Comparison of ENCODE assay signal across 8 cellular contexts in genomic region chr19:49590071-49590970, GRCh38. TPM values are rescaled to one million over a fixed set of nuclear protein-coding genes. Genes with fewer than 3 reads are reported as not detected.
DNase-seq lines count a peak whose midpoint lies in the region; ATAC-seq and TF ChIP-seq lines count a peak whose summit lies in the region.

No MANE protein-coding gene starts in this region.

- POLR2A ChIA-PET in T-cell (lab: Charles Lee) = interaction anchor here (0.5 to 1.0 kb wide), 4 partner anchors 43 to 799 kb away, joined by 3 to 12 read pairs (median 4); partner anchors contain the start of gene RRAS (in 1 of the 2)

- peak; percentile 67 for ATAC-seq in HG02623 (IDR thresholded peaks at IDR 0.05; ENCODE audit: unreplicated experiment)
- ATAC-seq in T-cell (replicated peaks in 1 of 4) = peak; percentile 76 to 77 (median 77)
- ATAC-seq in left cardiac atrium = peak; percentile 85 to 91
- peak; percentile 91 for ATAC-seq in upper lobe of right lung

- peak overlapping the region; percentile 71 for H3K4me3 ChIP-seq in GM12864 (ENCODE audit: low read depth, low read length)
- H3K4me3 ChIP-seq in upper lobe of right lung = peak overlapping the region; percentile 85

- peaks cover 14% of the 10 kb centered on the region for H3K36me3 ChIP-seq in upper lobe of right lung

- no peaks in the 10 kb centered on the region for H3K27me3 ChIP-seq in upper lobe of right lung

- peaks cover 24 to 47% (median 38%) of the 10 kb centered on the region in 3 donors for H3K4me1 Mint-ChIP-seq in T-cell

- intact Hi-C loops in left cardiac atrium (cut with DNase I) (loop anchor here in 1 of 2 donors (2.0 kb wide), 1 partner anchor 48 kb away; no protein-coding TSS in a partner anchor), posterior vena cava (cut with DNase I) (loop anchor here (5.0 kb wide), 1 partner anchor 47 kb away; no protein-coding TSS in a partner anchor), upper lobe of right lung (cut with DNase I) (no loop called here)

- H3K4me3 Mint-ChIP-seq in T-cell = peak overlapping the region; percentile 88 to 94 (median 91)

- peak overlapping the region; percentile 88 to 94 for H3K27ac Mint-ChIP-seq in T-cell

- H3K27ac ChIP-seq in upper lobe of right lung = peak overlapping the region; percentile 90

- TF ChIP-seq CTCF in GM12864 (IDR thresholded peaks at IDR 0.05; ENCODE audit: low read depth, low read length, missing control alignments) = peak; percentile 18
- TF ChIP-seq CTCF in upper lobe of right lung (IDR thresholded peaks at IDR 0.05) = no peak

- H3K4me1 ChIP-seq in upper lobe of right lung = peaks cover 6% of the 10 kb centered on the region

- H3K9me3 Mint-ChIP-seq in T-cell = no peaks in the 10 kb centered on the region

- H3K27me3 Mint-ChIP-seq in T-cell = no peaks in the 10 kb centered on the region

- no peaks in the 10 kb centered on the region for H3K9me3 ChIP-seq in upper lobe of right lung

- H3K36me3 Mint-ChIP-seq in T-cell = peaks cover 14% of the 10 kb centered on the region

- DNase-seq in GM12864 (ENCODE audit: low read depth) = peak; percentile 96
- DNase-seq in NCI-H146 (lab: John Stamatoyannopoulos, UW) = peak; percentile 99
- peak; percentile 89 to 97 (median 94) for DNase-seq in T-cell
- peak; percentile 95 for DNase-seq in amniotic epithelial cell (ENCODE audit: low read depth)
- DNase-seq in left cardiac atrium = peak; percentile 97
- DNase-seq in posterior vena cava (ENCODE audit: low spot score) = peak; percentile 98
- DNase-seq in upper lobe of right lung = peak; percentile 98

- CTCF ChIA-PET in T-cell (lab: Charles Lee) = interaction anchor here in 1 of 2 donors (0.6 to 1.5 kb wide), 6 partner anchors 10 to 121 kb away, joined by 3 to 9 read pairs (median 4); partner anchors contain the start of genes NOSIP, PRRG2 and RRAS

RNA-seq across cellular contexts. Expression of gene PRR12, which starts 0.7 kb away (rescaled TPM):
- total RNA-seq in T-cell (10 to 100 TPM; 50.8 to 81.7 (median 78.8) TPM), left cardiac atrium (10 to 100 TPM; 12.9 to 15.9 TPM), posterior vena cava (10 to 100 TPM; 18.8 to 21.7 TPM), upper lobe of right lung (30.9 TPM)

RNA-seq across cellular contexts. Expression of gene PRRG2, which starts 9.2 kb away (rescaled TPM):
- 1 to 10 TPM in 3 of 5 donors, under 1 TPM in 2; 0.37 to 1.7 (median 1.2) TPM for total RNA-seq in T-cell
- 1 to 10 TPM in 1 of 2 donors, under 1 TPM in 1; 0.68 to 1.1 TPM for total RNA-seq in left cardiac atrium
- under 1 TPM; 0.46 to 0.52 TPM for total RNA-seq in posterior vena cava
- total RNA-seq in upper lobe of right lung = 10.1 TPM

RNA-seq across cellular contexts. Expression of gene NOSIP, which starts 10.0 kb away (rescaled TPM):
- total RNA-seq in T-cell (100 to 1,000 TPM; 152 to 297 (median 176) TPM), left cardiac atrium (10 to 100 TPM; 43.6 to 48.6 TPM), posterior vena cava (10 to 100 TPM; 35.8 to 36.0 TPM), upper lobe of right lung (48.7 TPM)

RNA-seq across cellular contexts. Expression of gene RRAS, which starts 49.6 kb away (rescaled TPM):
- total RNA-seq in T-cell = 10 to 100 TPM in 3 of 5 donors, 1 to 10 TPM in 2; 8.5 to 15.4 (median 13.0) TPM
- 10 to 100 TPM; 85.6 to 95.0 TPM for total RNA-seq in left cardiac atrium
- 100 to 1,000 TPM; 124 to 173 TPM for total RNA-seq in posterior vena cava
- 138 TPM for total RNA-seq in upper lobe of right lung

RNA-seq across cellular contexts. Expression of gene SCAF1, which starts 51.7 kb away (rescaled TPM):
- total RNA-seq in T-cell (10 to 100 TPM; 40.0 to 81.9 (median 75.4) TPM), left cardiac atrium (10 to 100 TPM; 38.6 to 46.9 TPM), posterior vena cava (10 to 100 TPM; 43.5 to 55.1 TPM), upper lobe of right lung (67.9 TPM)

Comparison
In these comparisons a context has a peak if more than half of its experiments do, and no peak if none do; other contexts are left out.
1. Peak in every context shown above with its lines: DNase-seq, ATAC-seq, H3K4me3 ChIP-seq and H3K27ac ChIP-seq.